In genomic region chr7:123282181-123282580, GRCh38 we compare ENCODE assay signal across 13 cellular contexts.
DNase-seq lines count a peak whose midpoint lies in the region; TF ChIP-seq lines count a peak whose summit lies in the region.
"Had no signal": no experiment of that assay in that cellular context is flagged by ENCODE, and none has a peak within 500 bp of the region (broad histone marks: within the 10 kb centered on the region; RNA-seq: fewer than 3 reads in every experiment).

No MANE protein-coding gene starts in this region.

- no peaks in the 10 kb centered on the region for H3K79me1 ChIP-seq in H9 (ENCODE audit: insufficient read depth, low read depth, low read length, poor library complexity, severe bottlenecking)

- no peaks in the 10 kb centered on the region for H3K23me2 ChIP-seq in H9 (ENCODE audit: insufficient read length, low read depth, low read length, poor library complexity, severe bottlenecking)

- H3K27ac ChIP-seq in ACC112 (ENCODE audit: low read depth, low read length) = no peak overlapping the region
- H3K27ac ChIP-seq in SJCRH30 = no peak overlapping the region
- no peak overlapping the region for H3K27ac ChIP-seq in H9 (ENCODE audit: insufficient read length, low read depth, low read length)
- H3K27ac ChIP-seq: PC-9 had no signal

- peaks cover 10 to 13% of the 10 kb centered on the region in 2 experiments for H3K4me1 Mint-ChIP-seq in H9
- H3K4me1 Mint-ChIP-seq: CD14-positive monocyte had no signal

- no peak overlapping the region for H3K4me2 ChIP-seq in H9 (ENCODE audit: insufficient read depth, insufficient read length, low read length)
- H3K4me2 ChIP-seq: PC-9 had no signal

- H3K4me3 Mint-ChIP-seq in H9 = no peak overlapping the region
- H3K4me3 Mint-ChIP-seq: CD14-positive monocyte had no signal

- no peak overlapping the region for H4K91ac ChIP-seq in H9 (ENCODE audit: insufficient read length, low read depth, low read length)

- H3K36me3 ChIP-seq in ACC112 (ENCODE audit: insufficient read depth, low read length) = no peaks in the 10 kb centered on the region
- H3K36me3 ChIP-seq in SJCRH30 = no peaks in the 10 kb centered on the region

- H3K9me3 Mint-ChIP-seq in H9 = no peaks in the 10 kb centered on the region

- H3K9ac ChIP-seq in H9 (ENCODE audit: extremely low read depth, insufficient read length, low read length) = no peak overlapping the region

- no peak overlapping the region for H3K56ac ChIP-seq in H9 (ENCODE audit: insufficient read length, low read depth, low read length)

- H3K79me2 ChIP-seq in ACC112 (ENCODE audit: control insufficient read depth, insufficient read depth, low read length, unreplicated experiment) (no peaks in the 10 kb centered on the region), H9 (ENCODE audit: insufficient read depth, low read length) (no peaks in the 10 kb centered on the region)

- H3K27me3 Mint-ChIP-seq in H9 (ENCODE audit: low read depth) = no peaks in the 10 kb centered on the region

- H3K18ac ChIP-seq in H9 (ENCODE audit: insufficient read length, low read depth, low read length) = no peak overlapping the region

- H4K8ac ChIP-seq in H9 (replicated peaks; ENCODE audit: insufficient read length, low read depth, low read length) = no peak overlapping the region

- H3K27me3 ChIP-seq in ACC112 (ENCODE audit: insufficient read depth, low read length) (no peaks in the 10 kb centered on the region), SJCRH30 (no peaks in the 10 kb centered on the region), H9 (ENCODE audit: insufficient read depth, low read length) (no peaks in the 10 kb centered on the region)

- peaks cover 9% of the 10 kb centered on the region for H3K4me1 ChIP-seq in ACC112 (ENCODE audit: control insufficient read depth, insufficient read depth, low read length, unreplicated experiment)
- peaks cover 18% of the 10 kb centered on the region for H3K4me1 ChIP-seq in SJCRH30
- H3K4me1 ChIP-seq in H9 (ENCODE audit: insufficient read depth, low read length) = no peaks in the 10 kb centered on the region

- no peak overlapping the region for H3T11ph ChIP-seq in H9 (ENCODE audit: low read length)

- peak; percentile 23 to 63 for DNase-seq in SJCRH30
- peak; percentile 87 for DNase-seq in choroid plexus epithelial cell (ENCODE audit: low read depth)
- peak; percentile 14 for DNase-seq in myocyte (ENCODE audit: low read depth)
- no peak for DNase-seq in NCI-H2081 treated with DMSO at 0.1 percent for 48 hours (lab: John Stamatoyannopoulos, UW)
- no peak for DNase-seq in SK-N-DZ (ENCODE audit: low spot score)
- no peak for DNase-seq in putamen (ENCODE audit: low spot score)
- DNase-seq in H9 = no peak
- DNase-seq: COR-L47, NCI-H1436 treated with DMSO at 0.1 percent for 48 hours, NCI-H2081, PC-9 had no signal

- no peak for TF ChIP-seq CTCF in choroid plexus epithelial cell (conservative IDR thresholded peaks at IDR 0.05; ENCODE audit: low read depth, low read length)
- no peak for TF ChIP-seq CTCF in H9 (conservative IDR thresholded peaks at IDR 0.05)

- no peak overlapping the region for H2BK20ac ChIP-seq in H9 (ENCODE audit: low read depth, low read length, poor library complexity, severe bottlenecking)

- H4K5ac ChIP-seq in H9 (ENCODE audit: insufficient read length, low read depth, low read length) = no peak overlapping the region

- H2BK12ac ChIP-seq in H9 (ENCODE audit: insufficient read length, low read depth, low read length) = no peak overlapping the region

- no peaks in the 10 kb centered on the region for H3K9me3 ChIP-seq in SJCRH30 (replicated peaks)
- no peaks in the 10 kb centered on the region for H3K9me3 ChIP-seq in H9 (ENCODE audit: control insufficient read depth, low read depth, low read length)

- no peaks in the 10 kb centered on the region for H3K36me3 Mint-ChIP-seq in H9 (ENCODE audit: insufficient read depth in 1 of 3, low read depth in 3 of 3)
- H3K36me3 Mint-ChIP-seq: CD14-positive monocyte had no signal

- no peak overlapping the region for H3K27ac Mint-ChIP-seq in H9
- H3K27ac Mint-ChIP-seq: CD14-positive monocyte had no signal

- no peak overlapping the region for H3K4ac ChIP-seq in H9 (ENCODE audit: low read depth, low read length)

- H2BK5ac ChIP-seq in H9 (ENCODE audit: insufficient read length, low read length) = no peak overlapping the region

- H3K4me3 ChIP-seq in ACC112 (ENCODE audit: low read depth, low read length) (no peak overlapping the region), SJCRH30 (no peak overlapping the region), choroid plexus epithelial cell (ENCODE audit: low read depth, low read length) (no peak overlapping the region)
- H3K4me3 ChIP-seq: PC-9 had no signal

- H3K14ac ChIP-seq in H9 (ENCODE audit: insufficient read depth, low read length) = no peak overlapping the region

- no peaks in the 10 kb centered on the region for H4K20me1 ChIP-seq in H9 (ENCODE audit: control insufficient read depth, insufficient read depth, insufficient read length)

- no peak overlapping the region for H2AK5ac ChIP-seq in H9 (ENCODE audit: insufficient read length, low read length)

- no peak overlapping the region for H3K23ac ChIP-seq in H9 (ENCODE audit: insufficient read length, low read depth, low read length)

- peak overlapping the region; percentile 71 for H2AFZ ChIP-seq in ACC112 (ENCODE audit: low read length, unreplicated experiment)
- H2AFZ ChIP-seq in H9 (ENCODE audit: low read length) = no peak overlapping the region
- H2AFZ ChIP-seq: PC-9 had no signal

- H2BK120ac ChIP-seq in H9 (ENCODE audit: low read depth, low read length, poor library complexity, severe bottlenecking) = no peak overlapping the region

- H2BK15ac ChIP-seq in H9 (ENCODE audit: low read depth, low read length) = no peak overlapping the region

Comparison
In these comparisons a context has a peak if more than half of its experiments do, and no peak if none do; other contexts are left out.
1. DNase-seq: peak in SJCRH30 (2 of 2), choroid plexus epithelial cell (single experiment) and myocyte (single experiment); none in NCI-H2081 treated with DMSO at 0.1 percent for 48 hours (single experiment), SK-N-DZ (single experiment), putamen (single experiment) and H9 (single experiment).